Comparison of ENCODE assay signal across 1 cellular context in genomic region chr7:1741751-1742554, GRCh38.
A peak's percentile ranks its signal among the peaks of the same experiment; 100 is the strongest.
TF ChIP-seq lines count a peak whose summit lies in the region.

No MANE protein-coding gene starts in this region.

TF ChIP-seq in HepG2, 621 proteins besides CTCF, POLR2A, EP300 and RAD21 (continued from another document and continues in another):
- TF ChIP-seq MNT (IDR thresholded peaks at IDR 0.05), result peak; percentile 98
- TF ChIP-seq ZNF232 (CRISPR knock-in tag; IDR thresholded peaks at IDR 0.05; ENCODE audit: borderline replicate concordance), result no peak
- no peak for TF ChIP-seq ZNF414 (CRISPR knock-in tag; IDR thresholded peaks at IDR 0.05)
- TF ChIP-seq SOX13 (IDR thresholded peaks at IDR 0.05), result no peak
- TF ChIP-seq SOX13 (CRISPR knock-in tag; conservative IDR thresholded peaks at IDR 0.05 in 1 of 2, IDR thresholded peaks at IDR 0.05 in 1 of 2), result 0 out of 4 replicates have a peak, but pooled peaks of 1 of the 2 experiments have one; percentile 6
- TF ChIP-seq MAFK (conservative IDR thresholded peaks at IDR 0.05 in 1 of 2, IDR thresholded peaks at IDR 0.05 in 1 of 2; ENCODE audit: low read length in 2 of 2), result no peak
- TF ChIP-seq ZBTB1 (CRISPR knock-in tag; IDR thresholded peaks at IDR 0.05; ENCODE audit: borderline replicate concordance), result no peak
- TF ChIP-seq TEAD3 (CRISPR knock-in tag; optimal IDR thresholded peaks at IDR 0.05; ENCODE audit: borderline replicate concordance), result peak; percentile 32
- no peak for TF ChIP-seq GMEB2 (CRISPR knock-in tag; IDR thresholded peaks at IDR 0.05; ENCODE audit: low read depth)
- no peak for TF ChIP-seq KDM3A (CRISPR knock-in tag; IDR thresholded peaks at IDR 0.05; ENCODE audit: low read depth)
- TF ChIP-seq ZC3H4 (CRISPR knock-in tag; IDR thresholded peaks at IDR 0.05; ENCODE audit: borderline replicate concordance), result no peak
- TF ChIP-seq TIGD3 (CRISPR knock-in tag; IDR thresholded peaks at IDR 0.05; ENCODE audit: borderline replicate concordance), result no peak
- no peak for TF ChIP-seq SP4 (CRISPR knock-in tag; IDR thresholded peaks at IDR 0.05)
- no peak for TF ChIP-seq ZBED4 (CRISPR knock-in tag; IDR thresholded peaks at IDR 0.05; ENCODE audit: borderline replicate concordance)
- TF ChIP-seq ZNF10 (CRISPR knock-in tag; IDR thresholded peaks at IDR 0.05; ENCODE audit: borderline replicate concordance, low read depth), result no peak
- TF ChIP-seq EZH2 (conservative IDR thresholded peaks at IDR 0.05; ENCODE audit: low read depth, low read length), result no peak
- TF ChIP-seq ZNF33B (CRISPR knock-in tag; IDR thresholded peaks at IDR 0.05), result no peak; the same call in 1 of the 2 replicates
- TF ChIP-seq NFE2 (CRISPR knock-in tag; IDR thresholded peaks at IDR 0.05), result no peak
- TF ChIP-seq NFAT5 (CRISPR knock-in tag; IDR thresholded peaks at IDR 0.05), result no peak
- no peak for TF ChIP-seq SYNCRIP (IDR thresholded peaks at IDR 0.05; ENCODE audit: insufficient read depth, low read depth, low read length)
- TF ChIP-seq CSRNP1 (CRISPR knock-in tag; IDR thresholded peaks at IDR 0.05), result peak; percentile 30; the same call in 1 of the 2 replicates
- TF ChIP-seq HNF4G (IDR thresholded peaks at IDR 0.05; ENCODE audit: borderline replicate concordance, low read depth, low read length), result no peak
- 0 out of 2 replicates have a peak, but pooled peaks have one; percentile 34 for TF ChIP-seq HNF4G (CRISPR knock-in tag; IDR thresholded peaks at IDR 0.05; ENCODE audit: borderline replicate concordance, low read depth)
- TF ChIP-seq NCOA1 (CRISPR knock-in tag; IDR thresholded peaks at IDR 0.05), result no peak
- TF ChIP-seq ZNF644 (CRISPR knock-in tag; IDR thresholded peaks at IDR 0.05; ENCODE audit: low read depth), result no peak
- no peak for TF ChIP-seq ZNF496 (CRISPR knock-in tag; IDR thresholded peaks at IDR 0.05; ENCODE audit: insufficient replicate concordance)
- no peak for TF ChIP-seq FOXK1 (CRISPR knock-in tag; IDR thresholded peaks at IDR 0.05; ENCODE audit: borderline replicate concordance, low read depth)
- TF ChIP-seq HNRNPH1 (optimal IDR thresholded peaks at IDR 0.05; ENCODE audit: low read depth, low read length), result no peak
- no peak for TF ChIP-seq ASH2L (IDR thresholded peaks at IDR 0.05; ENCODE audit: insufficient read length, low read depth, low read length)
- TF ChIP-seq TBX2 (CRISPR knock-in tag; IDR thresholded peaks at IDR 0.05; ENCODE audit: borderline replicate concordance), result no peak; the same call in 1 of the 2 replicates
- TF ChIP-seq HOMEZ (CRISPR knock-in tag; IDR thresholded peaks at IDR 0.05; ENCODE audit: low read depth), result 0 out of 2 replicates have a peak, but pooled peaks have one; percentile 28
- no peak for TF ChIP-seq ZNF674 (CRISPR knock-in tag; IDR thresholded peaks at IDR 0.05; ENCODE audit: low read depth)
- no peak for TF ChIP-seq ZFP36 (IDR thresholded peaks at IDR 0.05; ENCODE audit: borderline replicate concordance, low read depth, low read length, partially characterized antibody)
- TF ChIP-seq ZFP36L2 (CRISPR knock-in tag; IDR thresholded peaks at IDR 0.05), result no peak
- TF ChIP-seq SMYD3 (CRISPR knock-in tag; IDR thresholded peaks at IDR 0.05), result no peak
- peak; percentile 24; the same call in 1 of the 2 replicates for TF ChIP-seq PAXIP1 (CRISPR knock-in tag; conservative IDR thresholded peaks at IDR 0.05)
